Comparison of ENCODE assay signal across 19 cellular contexts in the genomic region with DNA sequence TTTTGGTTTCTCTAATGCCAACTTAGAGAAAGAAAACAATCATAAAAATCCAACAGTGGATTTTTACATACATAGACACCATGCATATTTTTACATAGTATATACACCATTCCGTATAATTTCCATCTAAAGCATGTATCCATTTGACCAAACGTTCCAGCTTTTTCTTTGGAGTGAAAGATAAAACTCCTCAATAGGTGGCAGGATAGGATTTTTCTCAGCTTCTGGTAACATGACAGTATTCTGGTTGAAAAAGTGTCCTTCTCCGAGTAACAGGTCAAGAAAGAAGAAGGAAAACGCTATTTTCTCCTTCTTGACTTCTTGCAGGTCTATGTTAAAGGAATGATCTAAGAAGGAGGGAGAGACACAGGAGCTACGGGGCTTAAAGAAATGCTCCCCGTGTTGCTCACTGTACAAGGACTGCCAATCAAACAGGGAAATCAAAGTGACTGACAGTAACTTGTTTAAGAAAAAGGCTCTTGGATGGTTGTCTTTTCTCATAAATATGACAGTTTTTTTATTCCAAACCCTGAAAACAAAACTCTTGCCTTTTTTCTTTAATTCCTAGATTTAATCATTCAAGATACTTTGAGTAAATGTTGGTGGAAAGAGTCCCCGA. TPM values are rescaled to one million over a fixed set of nuclear protein-coding genes. Genes with fewer than 3 reads are reported as not detected.
"Had no signal": no experiment of that assay in that cellular context is flagged by ENCODE, and none has a peak within 500 bp of the region (broad histone marks: within the 10 kb centered on the region; RNA-seq: fewer than 3 reads in every experiment).

No MANE protein-coding gene starts in this region.

- DNase-seq: activated CD4-positive, alpha-beta T cell treated with anti-CD3 and anti-CD28 coated beads for 36 hours; activated CD4-positive, alpha-beta T cell treated with anti-CD3 and anti-CD28 coated beads, Interleukin-2, amount 50 U/mL, for 48 hours; activated naive CD8-positive, alpha-beta T cell treated with anti-CD3 and anti-CD28 coated beads for 36 hours; amniotic stem cell; effector memory CD8-positive, alpha-beta T cell; foreskin melanocyte; left lung; mammary epithelial cell; stimulated activated CD4-positive, alpha-beta T cell treated with anti-CD3 and anti-CD28 coated beads, Interleukin-2, amount 100 ng/mL, for 24 hours; stimulated activated naive CD4-positive, alpha-beta T cell treated with Interleukin-2 at 50 U/mL for 16 hours; T-helper 17 cell; uterus; WERI-Rb-1 had no signal

- ATAC-seq: activated CD4-positive, alpha-beta T cell treated with anti-CD3 and anti-CD28 coated beads for 36 hours; effector memory CD8-positive, alpha-beta T cell; left lung; T-helper 17 cell had no signal

- H3K27ac ChIP-seq: epithelial cell of prostate, left lung, tibial nerve, uterus, WERI-Rb-1 had no signal

- H3K4me1 ChIP-seq: tibial nerve, uterus had no signal

- H3K4me3 ChIP-seq: left lung, tibial nerve, uterus had no signal

- H3K4me1 Mint-ChIP-seq: activated CD4-positive, alpha-beta T cell treated with anti-CD3 and anti-CD28 coated beads for 36 hours; activated naive CD8-positive, alpha-beta T cell treated with anti-CD3 and anti-CD28 coated beads for 36 hours; T-helper 17 cell had no signal

- H3K36me3 ChIP-seq: left lung, tibial nerve, uterus, WERI-Rb-1 had no signal

- H3K36me3 Mint-ChIP-seq: activated naive CD8-positive, alpha-beta T cell treated with anti-CD3 and anti-CD28 coated beads for 36 hours had no signal

- H3K27ac Mint-ChIP-seq: activated CD4-positive, alpha-beta T cell treated with anti-CD3 and anti-CD28 coated beads for 36 hours; activated naive CD8-positive, alpha-beta T cell treated with anti-CD3 and anti-CD28 coated beads for 36 hours; effector memory CD8-positive, alpha-beta T cell; progenitor cell of endocrine pancreas; T-helper 17 cell had no signal

- H3K9me3 ChIP-seq: left lung, tibial nerve, uterus had no signal

- H3K4me3 Mint-ChIP-seq: activated CD4-positive, alpha-beta T cell treated with anti-CD3 and anti-CD28 coated beads for 36 hours; activated naive CD8-positive, alpha-beta T cell treated with anti-CD3 and anti-CD28 coated beads for 36 hours; effector memory CD8-positive, alpha-beta T cell; T-helper 17 cell had no signal

- H3K9me3 Mint-ChIP-seq: activated naive CD8-positive, alpha-beta T cell treated with anti-CD3 and anti-CD28 coated beads for 36 hours; effector memory CD8-positive, alpha-beta T cell had no signal

- H3K27me3 ChIP-seq: uterus had no signal

RNA-seq across cellular contexts. Expression of a gene that starts 11.5 kb away (rescaled TPM):
- total RNA-seq: mammary epithelial cell, myocyte, osteoblast had no signal
- polyA plus RNA-seq: mammary epithelial cell, neural cell had no signal
